In genomic region chr18:42087876-42088275, GRCh38 we compare ENCODE assay signal across 10 cellular contexts.
DNase-seq lines count a peak whose midpoint lies in the region; ATAC-seq and TF ChIP-seq lines count a peak whose summit lies in the region.
"Had no signal": no experiment of that assay in that cellular context is flagged by ENCODE, and none has a peak within 500 bp of the region (broad histone marks: within the 10 kb centered on the region; RNA-seq: fewer than 3 reads in every experiment).

No MANE protein-coding gene starts in this region.

- peaks cover 9% of the 10 kb centered on the region for H3K9me3 Mint-ChIP-seq in stimulated activated naive CD8-positive, alpha-beta T cell treated with anti-CD3 and anti-CD28 coated beads, Interleukin-15, Interleukin-2, amounts not matched to agents 100 ng/mL and 50 ng/mL, for 24 hours
- peaks cover 0 to 8% of the 10 kb centered on the region in 2 donors for H3K9me3 Mint-ChIP-seq in stimulated activated naive CD8-positive, alpha-beta T cell treated with anti-CD3 and anti-CD28 coated beads, Interleukin-15, amount 100 ng/mL, for 72 hours
- H3K9me3 Mint-ChIP-seq in neural crest cell = peaks cover 2% of the 10 kb centered on the region

- no peaks in the 10 kb centered on the region for H3K4me1 Mint-ChIP-seq in stimulated activated naive CD8-positive, alpha-beta T cell treated with anti-CD3 and anti-CD28 coated beads, Interleukin-15, Interleukin-2, amounts not matched to agents 100 ng/mL and 50 ng/mL, for 24 hours (ENCODE audit: low read depth)
- no peaks in the 10 kb centered on the region for H3K4me1 Mint-ChIP-seq in stimulated activated naive CD8-positive, alpha-beta T cell treated with anti-CD3 and anti-CD28 coated beads, Interleukin-15, amount 100 ng/mL, for 72 hours
- peaks cover 4% of the 10 kb centered on the region for H3K4me1 Mint-ChIP-seq in neural crest cell

- peak overlapping the region; percentile 36 for H3K27ac Mint-ChIP-seq in stimulated activated naive CD8-positive, alpha-beta T cell treated with anti-CD3 and anti-CD28 coated beads, Interleukin-15, Interleukin-2, amounts not matched to agents 100 ng/mL and 50 ng/mL, for 24 hours
- H3K27ac Mint-ChIP-seq in stimulated activated naive CD8-positive, alpha-beta T cell treated with anti-CD3 and anti-CD28 coated beads, Interleukin-15, amount 100 ng/mL, for 72 hours = no peak overlapping the region
- peak overlapping the region; percentile 44 for H3K27ac Mint-ChIP-seq in neural crest cell (ENCODE audit: unreplicated experiment)
- H3K27ac Mint-ChIP-seq: CD4-positive, CD25-positive, alpha-beta regulatory T cell had no signal

- H3K4me3 Mint-ChIP-seq in stimulated activated naive CD8-positive, alpha-beta T cell treated with anti-CD3 and anti-CD28 coated beads, Interleukin-15, Interleukin-2, amounts not matched to agents 100 ng/mL and 50 ng/mL, for 24 hours = no peak overlapping the region
- H3K4me3 Mint-ChIP-seq in stimulated activated naive CD8-positive, alpha-beta T cell treated with anti-CD3 and anti-CD28 coated beads, Interleukin-15, amount 100 ng/mL, for 72 hours = no peak overlapping the region
- no peak overlapping the region for H3K4me3 Mint-ChIP-seq in neural crest cell

- TF ChIP-seq CTCF in neural crest cell (conservative IDR thresholded peaks at IDR 0.05) = no peak

- no peak for DNase-seq in stimulated activated naive CD8-positive, alpha-beta T cell treated with anti-CD3 and anti-CD28 coated beads, Interleukin-15, amount 100 ng/mL, for 72 hours
- DNase-seq in NOMO-1 treated with dmso at 0.1 percent for 144 hours (lab: John Stamatoyannopoulos, UW; ENCODE audit: unreplicated experiment) (peak; percentile 33), neural crest cell (ENCODE audit: low read depth, low spot score) (no peak), NCI-H187 treated with DMSO at 0.1 percent for 48 hours (lab: John Stamatoyannopoulos, UW) (no peak), T1000 (lab: John Stamatoyannopoulos, UW) (no peak), germinal center (ENCODE audit: low spot score) (no peak)
- DNase-seq: CD4-positive, CD25-positive, alpha-beta regulatory T cell; GF-D8 had no signal

- ATAC-seq in stimulated activated naive CD8-positive, alpha-beta T cell treated with anti-CD3 and anti-CD28 coated beads, Interleukin-15, amount 100 ng/mL, for 72 hours = no peak
- ATAC-seq in HG03139 (IDR thresholded peaks at IDR 0.05; ENCODE audit: unreplicated experiment) = no peak

- peaks cover 15% of the 10 kb centered on the region for H3K36me3 Mint-ChIP-seq in stimulated activated naive CD8-positive, alpha-beta T cell treated with anti-CD3 and anti-CD28 coated beads, Interleukin-15, Interleukin-2, amounts not matched to agents 100 ng/mL and 50 ng/mL, for 24 hours (ENCODE audit: low read depth)
- peaks cover 9% of the 10 kb centered on the region for H3K36me3 Mint-ChIP-seq in neural crest cell (ENCODE audit: low read depth)

- H3K27me3 Mint-ChIP-seq in stimulated activated naive CD8-positive, alpha-beta T cell treated with anti-CD3 and anti-CD28 coated beads, Interleukin-15, Interleukin-2, amounts not matched to agents 100 ng/mL and 50 ng/mL, for 24 hours = no peaks in the 10 kb centered on the region
- H3K27me3 Mint-ChIP-seq in stimulated activated naive CD8-positive, alpha-beta T cell treated with anti-CD3 and anti-CD28 coated beads, Interleukin-15, amount 100 ng/mL, for 72 hours = no peaks in the 10 kb centered on the region
- H3K27me3 Mint-ChIP-seq in neural crest cell (ENCODE audit: low read depth) = no peaks in the 10 kb centered on the region
- H3K27me3 Mint-ChIP-seq: CD4-positive, CD25-positive, alpha-beta regulatory T cell had no signal

Comparison
In these comparisons a context has a peak if more than half of its experiments do, and no peak if none do; other contexts are left out.
1. H3K27ac Mint-ChIP-seq: peak in stimulated activated naive CD8-positive, alpha-beta T cell treated with anti-CD3 and anti-CD28 coated beads, Interleukin-15, Interleukin-2, amounts not matched to agents 100 ng/mL and 50 ng/mL, for 24 hours (single experiment) and neural crest cell (single experiment); none in stimulated activated naive CD8-positive, alpha-beta T cell treated with anti-CD3 and anti-CD28 coated beads, Interleukin-15, amount 100 ng/mL, for 72 hours (0 of 2).